Comparison of ENCODE assay signal across 19 cellular contexts in the genomic region with DNA sequence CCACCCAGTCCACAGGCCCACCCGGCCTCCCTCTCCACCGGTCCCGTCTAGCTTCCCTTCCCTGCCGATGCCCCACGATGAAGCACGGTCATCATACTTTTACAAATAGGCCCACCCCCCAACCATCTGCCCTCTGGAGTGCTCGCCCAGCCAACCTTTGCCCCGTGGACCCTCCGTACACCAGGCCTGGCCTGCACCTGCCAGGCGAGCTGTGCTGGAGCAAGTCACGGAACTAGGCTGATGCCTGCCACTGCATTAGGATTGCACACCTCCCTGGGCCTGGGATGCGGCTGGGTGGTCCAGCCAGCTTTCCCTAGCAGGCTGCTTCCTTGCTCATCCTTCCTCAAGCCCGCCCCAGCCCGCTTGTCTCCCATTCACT. TPM values are rescaled to one million over a fixed set of nuclear protein-coding genes. Genes with fewer than 3 reads are reported as not detected.
A peak's percentile ranks its signal among the peaks of the same experiment; 100 is the strongest.
DNase-seq lines count a peak whose midpoint lies in the region; ATAC-seq, FAIRE-seq and TF ChIP-seq lines count a peak whose summit lies in the region.
"Had no signal": no experiment of that assay in that cellular context is flagged by ENCODE, and none has a peak within 500 bp of the region (broad histone marks: within the 10 kb centered on the region; RNA-seq: fewer than 3 reads in every experiment).

No MANE protein-coding gene starts in this region.

- TF ChIP-seq CTCF in heart right ventricle (IDR thresholded peaks at IDR 0.05) (no peak), kidney (IDR thresholded peaks at IDR 0.05; ENCODE audit: borderline replicate concordance, extremely low read depth, insufficient read depth) (no peak)

- WGBS in heart right ventricle, 2 donors, result 85% methylated on average over 14 of the region's 14 CpGs

- peaks cover 0 to 63% (median 12%) of the 10 kb centered on the region in 9 donors for H3K36me3 ChIP-seq in heart right ventricle
- H3K36me3 ChIP-seq in kidney (ENCODE audit: control insufficient read depth in 1 of 2, insufficient read depth in 2 of 2, low read length in 2 of 2), result peaks cover 0 to 3% of the 10 kb centered on the region in 2 donors

- no peak for FAIRE-seq in kidney (lab: Jason Lieb, UNC)
- FAIRE-seq: GM18507 had no signal

- DNase-seq in heart right ventricle, result peak; percentile 3 to 11
- DNase-seq in left ventricle myocardium superior, result no peak
- peak; percentile 49 for DNase-seq in kidney
- peak; percentile 74 for DNase-seq in posterior vena cava (ENCODE audit: low spot score)
- DNase-seq in KBM-7, result no peak
- DNase-seq in foreskin melanocyte, result no peak
- DNase-seq: activated CD4-positive, alpha-beta T cell treated with anti-CD3 and anti-CD28 coated beads for 4 hours; brain microvascular endothelial cell; DMS79 treated with DMSO at 0.1 percent for 48 hours; GOT3; immature natural killer cell; NCI-H1417; NCI-H748 treated with DMSO at 0.1 percent for 48 hours; nucleus accumbens; PC-3 had no signal

- peak overlapping the region in 1 of 10 donors; percentile 41 for H3K27ac ChIP-seq in heart right ventricle
- H3K27ac ChIP-seq in kidney (ENCODE audit: low read depth in 2 of 2, low read length in 2 of 2), result no peak overlapping the region
- H3K27ac ChIP-seq: brain microvascular endothelial cell had no signal

- H3K4me1 ChIP-seq in heart right ventricle (peaks cover 8 to 63% (median 46%) of the 10 kb centered on the region in 9 donors), kidney (ENCODE audit: control insufficient read depth in 1 of 2, insufficient read depth in 1 of 2, low read depth in 1 of 2, low read length in 2 of 2) (no peaks in the 10 kb centered on the region)

- H3K9me3 ChIP-seq in heart right ventricle (no peaks in the 10 kb centered on the region), kidney (ENCODE audit: control insufficient read depth in 1 of 2, low read length in 2 of 2) (no peaks in the 10 kb centered on the region)

- ATAC-seq in heart right ventricle (peak in 2 of 8 donors; percentile 1), left ventricle myocardium superior (no peak), HG02610 (IDR thresholded peaks at IDR 0.05; ENCODE audit: unreplicated experiment) (no peak), HG03521 (IDR thresholded peaks at IDR 0.05; ENCODE audit: unreplicated experiment) (no peak)
- ATAC-seq: activated naive CD4-positive, alpha-beta T cell treated with anti-CD3 and anti-CD28 coated beads, Interleukin-2, amount 50 U/mL, for 72 hours; PC-3 had no signal

- intact Hi-C loops in heart right ventricle (cut with DNase I) (loop anchor here in 1 of 10 donors (10.0 kb wide), 1 partner anchor 53 kb away; a partner anchor contains a TSS), left ventricle myocardium superior (cut with micrococcal nuclease) (loop anchor here (10.0 kb wide), 1 partner anchor 53 kb away; a partner anchor contains a TSS), kidney (cut with DNase I) (no loop called here), posterior vena cava (cut with DNase I) (no loop called here)

- H3K4me3 ChIP-seq in heart right ventricle (no peak overlapping the region), kidney (ENCODE audit: low read length in 2 of 2) (no peak overlapping the region)

- H3K27me3 ChIP-seq in heart right ventricle, result no peaks in the 10 kb centered on the region
- H3K27me3 ChIP-seq: brain microvascular endothelial cell had no signal

- in situ Hi-C loops in KBM-7 (cut with MboI; ENCODE audit: low pct_unique_long_range_greater_than_20kb, low sequenced_read_pairs), result loop anchor here (25.0 kb wide), 1 partner anchor 95 kb away; no protein-coding TSS in a partner anchor

- no peak overlapping the region for H3K9ac ChIP-seq in kidney (ENCODE audit: low read length in 2 of 2)

RNA-seq across cellular contexts. Expression of a gene that starts 44.7 kb away (rescaled TPM):
- total RNA-seq in heart right ventricle (100 to 1,000 TPM in 9 of 10 donors, 10 to 100 TPM in 1; 95.5 to 205 (median 148) TPM), left ventricle myocardium superior (139 TPM), kidney (36.7 TPM), posterior vena cava (10 to 100 TPM; 20.4 to 23.9 TPM)
- polyA plus RNA-seq in heart right ventricle (100 to 1,000 TPM in 1 of 2 donors, 10 to 100 TPM in 1; 44.3 to 144 TPM), kidney (ENCODE audit: insufficient read depth, low read depth, low replicate concordance) (120 TPM)

RNA-seq across cellular contexts. Expression of a gene that starts 53.4 kb away (rescaled TPM):
- total RNA-seq in heart right ventricle (10 to 100 TPM; 32.0 to 59.0 (median 49.0) TPM), left ventricle myocardium superior (49.0 TPM), kidney (21.3 TPM), posterior vena cava (100 to 1,000 TPM; 113 to 125 TPM)
- polyA plus RNA-seq in heart right ventricle (10 to 100 TPM; 19.3 to 22.4 TPM), kidney (ENCODE audit: insufficient read depth, low read depth, low replicate concordance) (8.4 TPM)

Comparison
In these comparisons a context has a peak if more than half of its experiments do, and no peak if none do; other contexts are left out.
1. DNase-seq: peak in heart right ventricle (2 of 2), kidney (single experiment) and posterior vena cava (single experiment); none in left ventricle myocardium superior (single experiment), KBM-7 (single experiment) and foreskin melanocyte (single experiment).